Comparison of ENCODE assay signal across 8 cellular contexts in genomic region chr19:10861118-10861651, GRCh38. TPM values are rescaled to one million over a fixed set of nuclear protein-coding genes. Genes with fewer than 3 reads are reported as not detected.
DNase-seq lines count a peak whose midpoint lies in the region; ATAC-seq and TF ChIP-seq lines count a peak whose summit lies in the region.

No MANE protein-coding gene starts in this region.

- H3K4me3 ChIP-seq in heart right ventricle (no peak overlapping the region), epithelial cell of esophagus (ENCODE audit: low read length) (no peak overlapping the region)

- peak overlapping the region; percentile 9 for H3K27ac Mint-ChIP-seq in stimulated activated naive B cell treated with anti-CD40 and anti-IgM and Interleukin-4, amounts not matched to agents 10 μg/mL and 1 μg/mL and 100 μg/mL, for 72 hours

- H3K9me3 Mint-ChIP-seq in stimulated activated naive B cell treated with anti-CD40 and anti-IgM and Interleukin-4, amounts not matched to agents 10 μg/mL and 1 μg/mL and 100 μg/mL, for 72 hours = no peaks in the 10 kb centered on the region

- peak overlapping the region in 1 of 10 donors; percentile 31 for H3K27ac ChIP-seq in heart right ventricle

- DNase-seq in heart right ventricle (no peak), left cardiac atrium (no peak), SKM-1 (lab: John Stamatoyannopoulos, UW; ENCODE audit: unreplicated experiment) (peak; percentile 33), epithelial cell of esophagus (ENCODE audit: low read depth) (peak; percentile 51), cortex of kidney (lab: John Stamatoyannopoulos, UW) (no peak), midbrain (lab: John Stamatoyannopoulos, UW) (no peak), GF-D8 (lab: John Stamatoyannopoulos, UW) (no peak)
- DNase-seq in stimulated activated naive B cell treated with anti-CD40 and anti-IgM and Interleukin-4, amounts not matched to agents 10 μg/mL and 1 μg/mL and 100 μg/mL, for 72 hours = no peak

- WGBS in heart right ventricle, 2 donors = 57 to 66% methylated on average over 7 of the region's 7 CpGs

- intact Hi-C loops in heart right ventricle (cut with DNase I) (loop anchor here (5.0 to 10.0 kb wide), 6 partner anchors 86 to 146 kb away; partner anchors contain the start of gene DNM2 (in 6 of the 10)), left cardiac atrium (cut with DNase I) (loop anchor here in 1 of 2 donors (5.0 kb wide), 1 partner anchor 144 kb away; the partner anchor contains the start of gene DNM2)

- H3K9me3 ChIP-seq in heart right ventricle = no peaks in the 10 kb centered on the region

- peaks cover 0 to 5% (median 0%) of the 10 kb centered on the region in 9 donors for H3K36me3 ChIP-seq in heart right ventricle

- no peaks in the 10 kb centered on the region for H3K27me3 Mint-ChIP-seq in stimulated activated naive B cell treated with anti-CD40 and anti-IgM and Interleukin-4, amounts not matched to agents 10 μg/mL and 1 μg/mL and 100 μg/mL, for 72 hours

- H3K36me3 Mint-ChIP-seq in stimulated activated naive B cell treated with anti-CD40 and anti-IgM and Interleukin-4, amounts not matched to agents 10 μg/mL and 1 μg/mL and 100 μg/mL, for 72 hours = no peaks in the 10 kb centered on the region

- H3K4me1 ChIP-seq in heart right ventricle = peaks cover 0 to 30% (median 6%) of the 10 kb centered on the region in 9 donors

- H3K4me1 Mint-ChIP-seq in stimulated activated naive B cell treated with anti-CD40 and anti-IgM and Interleukin-4, amounts not matched to agents 10 μg/mL and 1 μg/mL and 100 μg/mL, for 72 hours = peaks cover 8 to 11% of the 10 kb centered on the region in 2 donors

- TF ChIP-seq CTCF in heart right ventricle (IDR thresholded peaks at IDR 0.05) (peak in 6 of 9 donors; percentile 20 to 57 (median 28)), epithelial cell of esophagus (IDR thresholded peaks at IDR 0.05; ENCODE audit: insufficient read depth, low read depth, low read length, missing control alignments) (peak; percentile 57)

- no peaks in the 10 kb centered on the region for H3K27me3 ChIP-seq in heart right ventricle

- ATAC-seq in heart right ventricle = peak in 1 of 8 donors; percentile 28
- no peak for ATAC-seq in left cardiac atrium
- peak; percentile 38 to 48 for ATAC-seq in stimulated activated naive B cell treated with anti-CD40 and anti-IgM and Interleukin-4, amounts not matched to agents 10 μg/mL and 1 μg/mL and 100 μg/mL, for 72 hours (replicated peaks)

- H3K4me3 Mint-ChIP-seq in stimulated activated naive B cell treated with anti-CD40 and anti-IgM and Interleukin-4, amounts not matched to agents 10 μg/mL and 1 μg/mL and 100 μg/mL, for 72 hours = no peak overlapping the region

RNA-seq across cellular contexts. Expression of gene CARM1, which starts 10.2 kb away (rescaled TPM):
- total RNA-seq in heart right ventricle (10 to 100 TPM; 25.8 to 45.4 (median 28.8) TPM), left cardiac atrium (10 to 100 TPM; 31.9 to 32.4 TPM)
- polyA plus RNA-seq in heart right ventricle = 10 to 100 TPM; 26.2 to 27.4 TPM

RNA-seq across cellular contexts. Expression of gene C19orf38, which starts 13.0 kb away (rescaled TPM):
- 1 to 10 TPM in 3 of 10 donors, under 1 TPM in 6, not detected in 1; 0.27 to 4.0 (median 0.61) TPM for total RNA-seq in heart right ventricle
- 1 to 10 TPM in 1 of 2 donors, under 1 TPM in 1; 0.66 to 1.3 TPM for polyA plus RNA-seq in heart right ventricle
- 1 to 10 TPM; 1.1 to 1.2 TPM for total RNA-seq in left cardiac atrium

RNA-seq across cellular contexts. Expression of gene TMED1, which starts 25.2 kb away (rescaled TPM):
- 10 to 100 TPM; 25.9 to 38.6 (median 32.9) TPM for total RNA-seq in heart right ventricle
- polyA plus RNA-seq in heart right ventricle = 10 to 100 TPM; 40.4 to 88.6 TPM
- total RNA-seq in left cardiac atrium = 10 to 100 TPM; 27.2 to 28.5 TPM

Comparison
In these comparisons a context has a peak if more than half of its experiments do, and no peak if none do; other contexts are left out.
1. ATAC-seq: peak in stimulated activated naive B cell treated with anti-CD40 and anti-IgM and Interleukin-4, amounts not matched to agents 10 μg/mL and 1 μg/mL and 100 μg/mL, for 72 hours (2 of 2); none in left cardiac atrium (0 of 2).
2. DNase-seq: peak in SKM-1 (single experiment) and epithelial cell of esophagus (single experiment); none in heart right ventricle (0 of 2), left cardiac atrium (single experiment), stimulated activated naive B cell treated with anti-CD40 and anti-IgM and Interleukin-4, amounts not matched to agents 10 μg/mL and 1 μg/mL and 100 μg/mL, for 72 hours (single experiment), cortex of kidney (single experiment), midbrain (single experiment) and GF-D8 (single experiment).